Comparison of ENCODE assay signal across 1 cellular context in genomic region chr22:39298194-39298987, GRCh38.
TF ChIP-seq lines count a peak whose summit lies in the region.

No MANE protein-coding gene starts in this region.

TF ChIP-seq in HepG2, 621 proteins besides CTCF, POLR2A, EP300 and RAD21 (continued from another document):
- TF ChIP-seq ARID5B (CRISPR knock-in tag; IDR thresholded peaks at IDR 0.05), result no peak
- 0 out of 2 replicates have a peak, but pooled peaks have one; percentile 17 for TF ChIP-seq IRF9 (CRISPR knock-in tag; IDR thresholded peaks at IDR 0.05; ENCODE audit: borderline replicate concordance)
- no peak for TF ChIP-seq ZNF513 (CRISPR knock-in tag; conservative IDR thresholded peaks at IDR 0.05)
- no peak for TF ChIP-seq SP140L (CRISPR knock-in tag; IDR thresholded peaks at IDR 0.05; ENCODE audit: borderline replicate concordance)
- no peak for TF ChIP-seq MYC (CRISPR knock-in tag; IDR thresholded peaks at IDR 0.05; ENCODE audit: borderline replicate concordance)
- 0 out of 2 replicates have a peak, but pooled peaks have one; percentile 26 for TF ChIP-seq HINFP (CRISPR knock-in tag; IDR thresholded peaks at IDR 0.05; ENCODE audit: low read depth)
- no peak for TF ChIP-seq ZGPAT (CRISPR knock-in tag; IDR thresholded peaks at IDR 0.05)
- TF ChIP-seq FOXM1 (CRISPR knock-in tag; IDR thresholded peaks at IDR 0.05), result no peak
- TF ChIP-seq NFE2 (CRISPR knock-in tag; IDR thresholded peaks at IDR 0.05), result no peak
- TF ChIP-seq ZMAT3 (CRISPR knock-in tag; conservative IDR thresholded peaks at IDR 0.05), result no peak
- no peak for TF ChIP-seq DRAP1 (CRISPR knock-in tag; IDR thresholded peaks at IDR 0.05)
- TF ChIP-seq ZBTB42 (CRISPR knock-in tag; IDR thresholded peaks at IDR 0.05), result no peak
- 0 out of 2 replicates have a peak, but pooled peaks have one; percentile 8 for TF ChIP-seq ZFY (CRISPR knock-in tag; IDR thresholded peaks at IDR 0.05)
TF ChIP-seq in HepG2: peak in this region for 9.
